8 cellular contexts compared by ENCODE assay signal in genomic region chr5:142145106-142145900, GRCh38. TPM values are rescaled to one million over a fixed set of nuclear protein-coding genes. Genes with fewer than 3 reads are reported as not detected.
A peak's percentile ranks its signal among the peaks of the same experiment; 100 is the strongest.
DNase-seq lines count a peak whose midpoint lies in the region; ATAC-seq, FAIRE-seq and TF ChIP-seq lines count a peak whose summit lies in the region.

No MANE protein-coding gene starts in this region.

- no peak overlapping the region for H3K27ac ChIP-seq in GM12878 (ENCODE audit: control insufficient read depth, insufficient read depth)

- POLR2A ChIA-PET in GM12878 (lab: Charles Lee): no interaction called here

- H3K79me2 ChIP-seq in GM12878 (ENCODE audit: control insufficient read depth, insufficient read depth, low read length): no peaks in the 10 kb centered on the region

- no peaks in the 10 kb centered on the region for H3K4me1 ChIP-seq in GM12878 (ENCODE audit: control insufficient read depth, insufficient read depth, low read length)

- TF ChIP-seq EP300 in GM12878 (IDR thresholded peaks at IDR 0.05; ENCODE audit: borderline replicate concordance in 1 of 2, control insufficient read depth in 1 of 2, low read depth in 2 of 2, low read length in 2 of 2): no peak

- H3K4me2 ChIP-seq in GM12878 (ENCODE audit: control insufficient read depth, insufficient read depth): no peak overlapping the region

- no TSS peak for BruUV-seq in GM12878 (replicated peaks; lab: Mats Ljungman, UMichigan)

- intact Hi-C loops in GM12878 (cut with micrococcal nuclease; ENCODE audit: unreplicated experiment): loop anchor here (1.0 to 10.0 kb wide), 3 partner anchors 271 to 481 kb away; partner anchors contain the start of gene PCDH1

- no peak overlapping the region for H2AFZ ChIP-seq in GM12878 (ENCODE audit: control insufficient read depth, low read depth, low read length)

- H3K9me3 ChIP-seq in MG63 (peaks cover 3% of the 10 kb centered on the region; the same call in 1 of the 2 replicates), GM12878 (replicated peaks; ENCODE audit: control insufficient read depth, insufficient read depth, low read length) (no peaks in the 10 kb centered on the region)

- SMC1A ChIA-PET in GM12878 (lab: Charles Lee; ENCODE audit: uncharacterized antibody, unreplicated experiment): interaction anchor here (0.7 to 3.3 kb wide), 2 partner anchors 154 to 454 kb away, joined by 4 to 32 read pairs; no protein-coding TSS in a partner anchor

- no peak for TF ChIP-seq POLR2A in GM12878 (IDR thresholded peaks at IDR 0.05; ENCODE audit: low read depth, low read length)

- H4K20me1 ChIP-seq in GM12878 (ENCODE audit: control insufficient read depth, insufficient read depth): no peaks in the 10 kb centered on the region

- TF ChIP-seq CTCF in GM12878 (IDR thresholded peaks at IDR 0.05 in 2 of 3, conservative IDR thresholded peaks at IDR 0.05 in 1 of 3; ENCODE audit: control insufficient read depth in 2 of 3, extremely low read depth in 1 of 3, insufficient read depth in 1 of 3, low read depth in 3 of 3, low read length in 3 of 3): peak; percentile 66 to 79 (median 70)

- H3K9ac ChIP-seq in GM12878 (ENCODE audit: control insufficient read depth, insufficient read depth, low read length): no peak overlapping the region

- ATAC-seq in GM21737 (IDR thresholded peaks at IDR 0.05; ENCODE audit: unreplicated experiment) (peak; percentile 77), GM12878 (peak; percentile 96), HG03139 (IDR thresholded peaks at IDR 0.05; ENCODE audit: unreplicated experiment) (no peak)

- peak; percentile 54 for TF ChIP-seq RAD21 in GM12878 (IDR thresholded peaks at IDR 0.05; ENCODE audit: insufficient read depth, low read depth, low read length)

- H3K4me3 ChIP-seq in MG63: no peak overlapping the region
- no peak overlapping the region for H3K4me3 ChIP-seq in GM12878

- DNase-seq in GDM1 (lab: John Stamatoyannopoulos, UW): peak; percentile 31
- peak; percentile 46 for DNase-seq in MG63
- peak; percentile 8 for DNase-seq in T-helper 22 cell (ENCODE audit: low read depth)
- peak; percentile 11 for DNase-seq in GM12878 (ENCODE audit: low read depth, low spot score)
- DNase-seq in iPS-NIHi7 (ENCODE audit: extremely low spot score): peak; percentile 72
- peak; percentile 54 for DNase-seq in stimulated activated CD4-positive, alpha-beta T cell treated with anti-CD3 and anti-CD28 coated beads, Interleukin-1b, Interleukin-23, amount 100 ng/mL, for 48 hours

- RAD21 ChIA-PET in GM12878 (lab: Charles Lee; ENCODE audit: unreplicated experiment): interaction anchor here (3.6 kb wide), 1 partner anchor 154 kb away, joined by 24 read pairs; no protein-coding TSS in a partner anchor

- CTCF ChIA-PET in GM12878 (lab: Yijun Ruan, JAX): interaction anchor here (0.6 to 8.1 kb wide), 15 partner anchors 10 to 553 kb away, joined by 3 to 110 read pairs (median 4); partner anchors contain the start of genes DELE1 and GNPDA1

- 10% methylated on average over 4 of the region's 4 CpGs for WGBS in GM12878 (ENCODE audit: insufficient coverage, insufficient replicate concordance, low lambda C conversion rate, missing lambda C conversion rate)

- H3K27me3 ChIP-seq in MG63 (no peaks in the 10 kb centered on the region), GM12878 (replicated peaks in 1 of 2; ENCODE audit: control insufficient read depth in 2 of 2, insufficient read depth in 2 of 2, low read length in 1 of 2) (no peaks in the 10 kb centered on the region)

- peaks cover 70% of the 10 kb centered on the region for H3K36me3 ChIP-seq in MG63
- H3K36me3 ChIP-seq in GM12878 (ENCODE audit: control insufficient read depth in 2 of 2, insufficient read depth in 2 of 2, low read length in 1 of 2): no peaks in the 10 kb centered on the region

- FAIRE-seq in GM12878 (lab: Jason Lieb, UNC): peak; percentile 44

- in situ Hi-C loops in GM12878 (cut with MboI): loop anchor here (10.0 kb wide), 1 partner anchor 451 kb away; no protein-coding TSS in a partner anchor

TF ChIP-seq in GM12878, 131 proteins besides CTCF, POLR2A, EP300 and RAD21:
- TF ChIP-seq GABPA (IDR thresholded peaks at IDR 0.05; ENCODE audit: low read depth) (no peak), IKZF2 (IDR thresholded peaks at IDR 0.05) (no peak), SMC3 (IDR thresholded peaks at IDR 0.05; ENCODE audit: borderline replicate concordance, low read length) (peak; percentile 48; the same call in 1 of the 2 replicates)
TF ChIP-seq in GM12878: peak in this region for 1.

RNA-seq across cellular contexts. Expression of gene NDFIP1, which starts 36.7 kb away (rescaled TPM):
- total RNA-seq in MG63 (2014; rRNA removed; shearing (Covaris generic); ENCODE audit: low replicate concordance): 53.4 and 113 TPM in 2 replicates
- total RNA-seq in GM12878 (2013; cell fraction: nucleolus; rRNA removed): 0.75 and 1.9 TPM in 2 replicates
- total RNA-seq in GM12878 (2014; rRNA removed) (0.79 and 1.1 TPM in 2 replicates), GM12878 (2014; rRNA removed; fragmentation: Illumina TruSeq; extraction: Trizol) (0.81 and 1.0 TPM in 2 replicates), GM12878 (2021) (1.3 and 1.4 TPM in 2 replicates)
- 0.91 TPM for polyA plus RNA-seq in GM12878 (2011; ENCODE audit: low read depth)
- polyA plus RNA-seq in GM12878 (2011; rRNA removed) (1.0 and 1.2 TPM in 2 replicates), GM12878 (2014; fragmentation: Illumina TruSeq; extraction: Trizol) (0.96 and 1.2 TPM in 2 replicates), GM12878 (2014; fragmentation: Nextera tagmentation; extraction: Ambion mirVana) (under 1 TPM; 0.08 to 0.37 TPM), GM12878 (2014; rRNA removed) (0.88 and 2.0 TPM in 2 replicates), GM12878 (2016; fragmentation: Nextera tagmentation; extraction: Ambion mirVana) (1 to 10 TPM; 2.5 to 2.7 TPM)
- polyA plus RNA-seq in GM12878 (2011; cell fraction: cytosol; rRNA removed): 0.30 and 0.70 TPM in 2 replicates
- polyA plus RNA-seq in GM12878 (2011; cell fraction: nucleus; rRNA removed): 0.13 and 0.51 TPM in 2 replicates
- 2.2 and 2.5 TPM in 2 replicates for polyA plus RNA-seq in GM12878 (2012)
- polyA minus RNA-seq in GM12878 (2011; rRNA and poly(A)+ RNA removed): 0.41 and 0.73 TPM in 2 replicates
- 0.52 TPM in 1 of 2 replicates, not detected in the other for polyA minus RNA-seq in GM12878 (2011; cell fraction: cytosol; rRNA and poly(A)+ RNA removed)
- polyA minus RNA-seq in GM12878 (2011; cell fraction: nucleus; rRNA and poly(A)+ RNA removed): 0.12 and 0.67 TPM in 2 replicates

Comparison
In these comparisons a context has a peak if more than half of its experiments do, and no peak if none do; other contexts are left out.
1. DNase-seq: peak in every context shown above with its lines; median percentile 72 in iPS-NIHi7; 54 in stimulated activated CD4-positive, alpha-beta T cell treated with anti-CD3 and anti-CD28 coated beads, Interleukin-1b, Interleukin-23, amount 100 ng/mL, for 48 hours; 46 in MG63; 31 in GDM1; 11 in GM12878; 8 in T-helper 22 cell.
2. RNA of gene NDFIP1, which starts 36.7 kb away (total RNA-seq): 53.4 to 113 TPM in MG63; 0.75 to 1.9 TPM in GM12878; every median in the first group is over 10 times any median in the second.